ENCODE assay signal across 26 cellular contexts in genomic region chr10:122199070-122199469, GRCh38.
DNase-seq lines count a peak whose midpoint lies in the region; ATAC-seq, FAIRE-seq and TF ChIP-seq lines count a peak whose summit lies in the region.
"Had no signal": no experiment of that assay in that cellular context is flagged by ENCODE, and none has a peak within 500 bp of the region (broad histone marks: within the 10 kb centered on the region; RNA-seq: fewer than 3 reads in every experiment).

No MANE protein-coding gene starts in this region.

- H3K36me3 ChIP-seq in left lung (peaks cover 0 to 51% of the 10 kb centered on the region in 2 donors), tibial artery (peaks cover 33 to 60% (median 36%) of the 10 kb centered on the region in 3 donors)

- H3K4me3 ChIP-seq in left lung (no peak overlapping the region), tibial artery (no peak overlapping the region)
- H3K4me3 ChIP-seq: smooth muscle cell, upper lobe of left lung had no signal

- peak; percentile 56 for DNase-seq in COLO668 (lab: John Stamatoyannopoulos, UW; ENCODE audit: unreplicated experiment)
- peak; percentile 30 for DNase-seq in NCI-H2029 treated with DMSO at 0.1 percent for 48 hours (lab: John Stamatoyannopoulos, UW)
- DNase-seq in Right ventricle myocardium superior = peak; percentile 78
- DNase-seq in left lung = no peak
- no peak for DNase-seq in pons (ENCODE audit: low spot score)
- DNase-seq in CD14-positive monocyte (ENCODE audit: low spot score) = no peak
- DNase-seq in GM19239 (ENCODE audit: insufficient read length, low spot score) = no peak
- no peak for DNase-seq in tibial artery
- DNase-seq: ACHN; activated CD4-positive, alpha-beta T cell treated with anti-CD3 and anti-CD28 coated beads for 36 hours; activated CD8-positive, alpha-beta T cell treated with anti-CD3 and anti-CD28 coated beads, Interleukin-2, amount 10 ng/mL, durations not matched to agents 7 days and 5 days; activated gamma-delta T cell treated with Interleukin-2 at 50 U/mL for 16 hours; activated T-cell treated with anti-CD3 and anti-CD28 coated beads for 4 hours; Caco-2; DMS79 treated with DMSO at 0.1 percent for 48 hours; kidney glomerular epithelial cell; naive thymus-derived CD8-positive, alpha-beta T cell; NCI-H187 treated with DMSO at 0.1 percent for 48 hours; NCI-H2227 treated with DMSO at 0.1 percent for 48 hours; NCI-H82; substantia nigra; T-helper 2 cell; upper lobe of left lung had no signal

- H3K27me3 Mint-ChIP-seq in CD14-positive monocyte (ENCODE audit: low read depth in 3 of 3) = peaks cover 0 to 7% (median 3%) of the 10 kb centered on the region in 3 donors
- H3K27me3 Mint-ChIP-seq: activated CD4-positive, alpha-beta T cell treated with anti-CD3 and anti-CD28 coated beads for 36 hours had no signal

- no peak for FAIRE-seq in GM19239 (lab: Jason Lieb, UNC)
- FAIRE-seq: endothelial cell of umbilical vein, H54 had no signal

- H3K9me3 ChIP-seq in left lung = no peaks in the 10 kb centered on the region
- H3K9me3 ChIP-seq in tibial artery = no peaks in the 10 kb centered on the region
- H3K9me3 ChIP-seq: Caco-2, upper lobe of left lung had no signal

- intact Hi-C loops in Right ventricle myocardium superior (cut with DNase I) = no loop called here
- intact Hi-C loops in left lung (cut with DNase I) = no loop called here
- intact Hi-C loops in CD14-positive monocyte (cut with micrococcal nuclease) = no loop called here
- intact Hi-C loops in tibial artery (cut with DNase I; ENCODE audit: low total_unique reads) = no loop called here

- H3K4me1 Mint-ChIP-seq in CD14-positive monocyte = no peaks in the 10 kb centered on the region
- H3K4me1 Mint-ChIP-seq: activated CD4-positive, alpha-beta T cell treated with anti-CD3 and anti-CD28 coated beads for 36 hours; naive thymus-derived CD8-positive, alpha-beta T cell had no signal

- H3K4me3 Mint-ChIP-seq in CD14-positive monocyte = no peak overlapping the region
- H3K4me3 Mint-ChIP-seq: activated CD4-positive, alpha-beta T cell treated with anti-CD3 and anti-CD28 coated beads for 36 hours; activated CD8-positive, alpha-beta T cell treated with anti-CD3 and anti-CD28 coated beads, Interleukin-2, amount 10 ng/mL, durations not matched to agents 7 days and 5 days; naive thymus-derived CD8-positive, alpha-beta T cell had no signal

- H3K27ac Mint-ChIP-seq in CD14-positive monocyte = no peak overlapping the region
- H3K27ac Mint-ChIP-seq: activated CD4-positive, alpha-beta T cell treated with anti-CD3 and anti-CD28 coated beads for 36 hours; activated CD8-positive, alpha-beta T cell treated with anti-CD3 and anti-CD28 coated beads, Interleukin-2, amount 10 ng/mL, durations not matched to agents 7 days and 5 days; naive thymus-derived CD8-positive, alpha-beta T cell had no signal

- peak; percentile 90 for ATAC-seq in Right ventricle myocardium superior (ENCODE audit: poor library complexity)
- ATAC-seq in left lung = peak; percentile 9
- ATAC-seq: activated CD4-positive, alpha-beta T cell treated with anti-CD3 and anti-CD28 coated beads for 36 hours; activated CD8-positive, alpha-beta T cell treated with anti-CD3 and anti-CD28 coated beads, Interleukin-2, amount 10 ng/mL, durations not matched to agents 7 days and 5 days; naive thymus-derived CD8-positive, alpha-beta T cell had no signal

- H3K27me3 ChIP-seq in left lung (no peaks in the 10 kb centered on the region), tibial artery (no peaks in the 10 kb centered on the region)
- H3K27me3 ChIP-seq: upper lobe of left lung had no signal

- H3K4me1 ChIP-seq in left lung (no peaks in the 10 kb centered on the region), tibial artery (no peaks in the 10 kb centered on the region)
- H3K4me1 ChIP-seq: Caco-2 had no signal

- TF ChIP-seq CTCF in left lung (IDR thresholded peaks at IDR 0.05) = no peak
- TF ChIP-seq CTCF in CD14-positive monocyte (IDR thresholded peaks at IDR 0.05) = no peak
- no peak for TF ChIP-seq CTCF in tibial artery (IDR thresholded peaks at IDR 0.05)

- no peak overlapping the region for H3K27ac ChIP-seq in left lung
- no peak overlapping the region for H3K27ac ChIP-seq in tibial artery
- H3K27ac ChIP-seq: upper lobe of left lung had no signal

- H3K9me3 Mint-ChIP-seq in CD14-positive monocyte = peaks cover 0 to 6% (median 0%) of the 10 kb centered on the region in 7 donors

- H3K36me3 Mint-ChIP-seq in CD14-positive monocyte = no peaks in the 10 kb centered on the region
- H3K36me3 Mint-ChIP-seq: naive thymus-derived CD8-positive, alpha-beta T cell had no signal

Comparison
In these comparisons a context has a peak if more than half of its experiments do, and no peak if none do; other contexts are left out.
1. DNase-seq: peak in COLO668 (single experiment), NCI-H2029 treated with DMSO at 0.1 percent for 48 hours (single experiment) and Right ventricle myocardium superior (single experiment); none in left lung (0 of 2), pons (single experiment), CD14-positive monocyte (single experiment), GM19239 (single experiment) and tibial artery (0 of 2).